ENCODE assay signal across 9 cellular contexts in the genomic region with DNA sequence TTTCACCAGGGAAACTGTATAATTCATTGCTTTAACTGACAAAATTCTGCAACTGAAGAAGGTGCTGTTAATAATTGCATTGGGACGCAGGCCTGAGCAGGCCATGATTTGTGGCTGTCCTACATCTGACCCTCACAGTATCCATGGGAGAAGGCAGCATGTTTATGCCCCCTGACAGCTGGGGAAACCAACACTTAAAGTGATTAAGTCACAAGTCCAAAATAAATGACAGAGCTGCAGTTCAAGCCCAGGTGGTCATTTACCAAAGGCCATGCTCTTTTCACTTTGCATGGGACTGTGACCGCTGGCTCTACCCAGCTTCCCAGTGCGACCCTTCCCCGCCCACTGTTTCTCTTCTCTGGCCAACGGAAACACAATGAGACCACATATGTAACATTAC. TPM values are rescaled to one million over a fixed set of nuclear protein-coding genes. Genes with fewer than 3 reads are reported as not detected.
"Had no signal": no experiment of that assay in that cellular context is flagged by ENCODE, and none has a peak within 500 bp of the region (broad histone marks: within the 10 kb centered on the region; RNA-seq: fewer than 3 reads in every experiment).

No MANE protein-coding gene starts in this region.

- H3K27ac ChIP-seq: GM23248, HL-60 had no signal

- H3K4me3 Mint-ChIP-seq: H9, HFFc6, IgD-negative memory B cell had no signal

- H3K36me3 Mint-ChIP-seq: IgD-negative memory B cell had no signal

- H3K9ac ChIP-seq: GM23248 had no signal

- DNase-seq: GM23248, GOT3, H9, HFFc6, KBM-7 had no signal

- H3K4me3 ChIP-seq: GM23248 had no signal

- H2AFZ ChIP-seq: GM23248 had no signal

- H3K27ac Mint-ChIP-seq: H9, HFFc6 had no signal

- H3K9me3 Mint-ChIP-seq: H9, HFFc6, IgD-negative memory B cell had no signal

RNA-seq across cellular contexts. Expression of a gene that starts 30.5 kb away (rescaled TPM):
- total RNA-seq: GM23248, HepG2, HFFc6, HT1080 had no signal
- polyA plus RNA-seq: GM23248, HepG2, IgD-negative memory B cell had no signal
